ENCODE assay signal across 23 cellular contexts in genomic region chr2:163834841-163835240, GRCh38.
A peak's percentile ranks its signal among the peaks of the same experiment; 100 is the strongest.
DNase-seq lines count a peak whose midpoint lies in the region; ATAC-seq and TF ChIP-seq lines count a peak whose summit lies in the region.
"Had no signal": no experiment of that assay in that cellular context is flagged by ENCODE, and none has a peak within 500 bp of the region (broad histone marks: within the 10 kb centered on the region; RNA-seq: fewer than 3 reads in every experiment).

No MANE protein-coding gene starts in this region.

- no peak overlapping the region for H2BK5ac ChIP-seq in trophoblast cell (ENCODE audit: low read depth, low read length, poor library complexity)

- H3K9me3 Mint-ChIP-seq in nephron (no peaks in the 10 kb centered on the region), glutamatergic neuron (ENCODE audit: unreplicated experiment) (no peaks in the 10 kb centered on the region)
- peaks cover 4% of the 10 kb centered on the region for H3K9me3 Mint-ChIP-seq in natural killer cell treated with Interleukin-12 subunit alpha and Interleukin-12 subunit beta and Interleukin-15 and Interleukin-18, amount 100 ng/mL, for 72 hours

- no peak overlapping the region for H3K14ac ChIP-seq in trophoblast cell (ENCODE audit: low read length)

- DNase-seq in amniotic epithelial cell (ENCODE audit: low read depth) (peak; percentile 74), trophoblast cell (peak; percentile 26 to 85), left lung (no peak), glutamatergic neuron (no peak)
- no peak for DNase-seq in natural killer cell treated with Interleukin-12 subunit alpha and Interleukin-12 subunit beta and Interleukin-15 and Interleukin-18, amount 100 ng/mL, for 72 hours (ENCODE audit: low spot score)
- DNase-seq: 8988T; ACHN; BE2C; C1 segment of cervical spinal cord; CD4-positive, alpha-beta memory T cell; CD4-positive, CD25-positive, alpha-beta regulatory T cell; CD8-positive, alpha-beta memory T cell; COR-L47; DMS 273 treated with DMSO at 0.1 percent for 48 hours; DMS153; DMS53; DMS79; DND-41; GDM1 had no signal

- H3K4me3 Mint-ChIP-seq in nephron (no peak overlapping the region), glutamatergic neuron (ENCODE audit: unreplicated experiment) (no peak overlapping the region)
- no peak overlapping the region for H3K4me3 Mint-ChIP-seq in natural killer cell treated with Interleukin-12 subunit alpha and Interleukin-12 subunit beta and Interleukin-15 and Interleukin-18, amount 100 ng/mL, for 72 hours
- H3K4me3 Mint-ChIP-seq: CD14-positive monocyte; CD4-positive, alpha-beta memory T cell; CD4-positive, CD25-positive, alpha-beta regulatory T cell; CD8-positive, alpha-beta memory T cell had no signal

- no CpG with 5 or more reads among the region's 1 CpG for WGBS in trophoblast cell (ENCODE audit: extremely low coverage, insufficient coverage, insufficient read length)

- no peak overlapping the region for H2BK12ac ChIP-seq in trophoblast cell (ENCODE audit: low read length)

- no peak overlapping the region for H3K9ac ChIP-seq in trophoblast cell (ENCODE audit: low read length)
- H3K9ac ChIP-seq: BLaER1 had no signal

- H3K36me3 ChIP-seq in trophoblast cell (ENCODE audit: control insufficient read depth in 1 of 2, insufficient read depth in 2 of 2, low read length in 2 of 2) (peaks cover 0 to 2% of the 10 kb centered on the region in 2 experiments), left lung (no peaks in the 10 kb centered on the region)
- H3K36me3 ChIP-seq: BE2C, BLaER1 had no signal

- H3K27ac ChIP-seq in trophoblast cell (ENCODE audit: low read depth, low read length), result no peak overlapping the region
- H3K27ac ChIP-seq in left lung, result no peak overlapping the region
- H3K27ac ChIP-seq: BLaER1 had no signal

- TF ChIP-seq CTCF in nephron (IDR thresholded peaks at IDR 0.05; ENCODE audit: unreplicated experiment in 3 of 3) (no peak), left lung (IDR thresholded peaks at IDR 0.05) (no peak), glutamatergic neuron (IDR thresholded peaks at IDR 0.05; ENCODE audit: partially characterized antibody, unreplicated experiment) (no peak)

- no peak overlapping the region for H3K18ac ChIP-seq in trophoblast cell (ENCODE audit: low read length)

- no peak overlapping the region for H3K4ac ChIP-seq in trophoblast cell (ENCODE audit: low read depth, low read length)

- no peaks in the 10 kb centered on the region for H3K36me3 Mint-ChIP-seq in nephron (ENCODE audit: low read depth)
- no peaks in the 10 kb centered on the region for H3K36me3 Mint-ChIP-seq in natural killer cell treated with Interleukin-12 subunit alpha and Interleukin-12 subunit beta and Interleukin-15 and Interleukin-18, amount 100 ng/mL, for 72 hours
- no peaks in the 10 kb centered on the region for H3K36me3 Mint-ChIP-seq in glutamatergic neuron (ENCODE audit: unreplicated experiment)
- H3K36me3 Mint-ChIP-seq: CD14-positive monocyte; CD4-positive, alpha-beta memory T cell; CD4-positive, CD25-positive, alpha-beta regulatory T cell; CD8-positive, alpha-beta memory T cell had no signal

- H3K4me1 Mint-ChIP-seq in nephron (peaks cover 5% of the 10 kb centered on the region), glutamatergic neuron (ENCODE audit: low read depth, unreplicated experiment) (no peaks in the 10 kb centered on the region)
- H3K4me1 Mint-ChIP-seq in natural killer cell treated with Interleukin-12 subunit alpha and Interleukin-12 subunit beta and Interleukin-15 and Interleukin-18, amount 100 ng/mL, for 72 hours (ENCODE audit: low read depth in 2 of 2), result no peaks in the 10 kb centered on the region
- H3K4me1 Mint-ChIP-seq: CD14-positive monocyte; CD4-positive, alpha-beta memory T cell; CD4-positive, CD25-positive, alpha-beta regulatory T cell; CD8-positive, alpha-beta memory T cell had no signal

- H3K27ac Mint-ChIP-seq in nephron (peak overlapping the region in 2 of 3 experiments; percentile 15 to 38), glutamatergic neuron (ENCODE audit: unreplicated experiment) (no peak overlapping the region)
- H3K27ac Mint-ChIP-seq in natural killer cell treated with Interleukin-12 subunit alpha and Interleukin-12 subunit beta and Interleukin-15 and Interleukin-18, amount 100 ng/mL, for 72 hours, result no peak overlapping the region
- H3K27ac Mint-ChIP-seq: CD14-positive monocyte; CD4-positive, CD25-positive, alpha-beta regulatory T cell; CD8-positive, alpha-beta memory T cell had no signal

- H4K12ac ChIP-seq in trophoblast cell (ENCODE audit: low read depth, low read length), result no peak overlapping the region

- H2AFZ ChIP-seq in trophoblast cell (ENCODE audit: insufficient read depth, low read length, poor library complexity), result no peak overlapping the region

- no peaks in the 10 kb centered on the region for H3K27me3 Mint-ChIP-seq in nephron (ENCODE audit: low read depth)
- no peaks in the 10 kb centered on the region for H3K27me3 Mint-ChIP-seq in natural killer cell treated with Interleukin-12 subunit alpha and Interleukin-12 subunit beta and Interleukin-15 and Interleukin-18, amount 100 ng/mL, for 72 hours
- no peaks in the 10 kb centered on the region for H3K27me3 Mint-ChIP-seq in glutamatergic neuron (ENCODE audit: unreplicated experiment)
- H3K27me3 Mint-ChIP-seq: CD4-positive, alpha-beta memory T cell; CD4-positive, CD25-positive, alpha-beta regulatory T cell had no signal

- no peaks in the 10 kb centered on the region for H3K4me1 ChIP-seq in trophoblast cell (ENCODE audit: control insufficient read depth in 1 of 2, insufficient read depth in 2 of 2, low read length in 2 of 2)
- no peaks in the 10 kb centered on the region for H3K4me1 ChIP-seq in left lung
- H3K4me1 ChIP-seq: BE2C, BLaER1 had no signal

- H3K9me3 ChIP-seq in trophoblast cell (ENCODE audit: insufficient read depth, low read depth, low read length) (no peaks in the 10 kb centered on the region), left lung (peaks cover 0 to 3% of the 10 kb centered on the region in 2 donors)
- H3K9me3 ChIP-seq: BE2C, BLaER1 had no signal

- no peaks in the 10 kb centered on the region for H3K27me3 ChIP-seq in trophoblast cell (ENCODE audit: insufficient read depth, low read length)
- no peaks in the 10 kb centered on the region for H3K27me3 ChIP-seq in left lung
- H3K27me3 ChIP-seq: BE2C, BLaER1 had no signal

- no peak for ATAC-seq in natural killer cell treated with Interleukin-12 subunit alpha and Interleukin-12 subunit beta and Interleukin-15 and Interleukin-18, amount 100 ng/mL, for 72 hours
- ATAC-seq in left lung, result no peak
- ATAC-seq: GM12878 had no signal

- no peak overlapping the region for H4K91ac ChIP-seq in trophoblast cell (ENCODE audit: low read depth, low read length)

- H2BK120ac ChIP-seq in trophoblast cell (ENCODE audit: insufficient read depth, low read length, poor library complexity), result no peak overlapping the region

- intact Hi-C loops in left lung (cut with DNase I), result no loop called here

- no peak overlapping the region for H4K8ac ChIP-seq in trophoblast cell (ENCODE audit: low read depth, low read length)

- H3K4me2 ChIP-seq in trophoblast cell (ENCODE audit: low read length), result no peak overlapping the region
- H3K4me2 ChIP-seq: BLaER1 had no signal

- no peak overlapping the region for H2AK5ac ChIP-seq in trophoblast cell (ENCODE audit: low read length)

- no peak overlapping the region for H3K23ac ChIP-seq in trophoblast cell (ENCODE audit: low read length)

- H3K4me3 ChIP-seq in trophoblast cell (ENCODE audit: low read depth, low read length) (no peak overlapping the region), left lung (no peak overlapping the region)
- H3K4me3 ChIP-seq: BLaER1, GM12878 had no signal

- H3K79me2 ChIP-seq in trophoblast cell (ENCODE audit: control insufficient read depth, insufficient read depth, low read length, poor library complexity), result no peaks in the 10 kb centered on the region

- H3K79me1 ChIP-seq in trophoblast cell (ENCODE audit: low read length), result no peaks in the 10 kb centered on the region

Comparison
In these comparisons a context has a peak if more than half of its experiments do, and no peak if none do; other contexts are left out.
1. DNase-seq: peak in amniotic epithelial cell (single experiment) and trophoblast cell (2 of 2); none in natural killer cell treated with Interleukin-12 subunit alpha and Interleukin-12 subunit beta and Interleukin-15 and Interleukin-18, amount 100 ng/mL, for 72 hours (single experiment), left lung (0 of 2) and glutamatergic neuron (single experiment).
2. H3K27ac Mint-ChIP-seq: peak in nephron (2 of 3); none in natural killer cell treated with Interleukin-12 subunit alpha and Interleukin-12 subunit beta and Interleukin-15 and Interleukin-18, amount 100 ng/mL, for 72 hours (0 of 2) and glutamatergic neuron (single experiment).